15 cellular contexts compared by ENCODE assay signal in genomic region chr14:32985881-32986280, GRCh38. TPM values are rescaled to one million over a fixed set of nuclear protein-coding genes. Genes with fewer than 3 reads are reported as not detected.
A peak's percentile ranks its signal among the peaks of the same experiment; 100 is the strongest.
DNase-seq lines count a peak whose midpoint lies in the region; ATAC-seq, FAIRE-seq and TF ChIP-seq lines count a peak whose summit lies in the region.
"Had no signal": no experiment of that assay in that cellular context is flagged by ENCODE, and none has a peak within 500 bp of the region (broad histone marks: within the 10 kb centered on the region; RNA-seq: fewer than 3 reads in every experiment).

No MANE protein-coding gene starts in this region.

- H3K27me3 ChIP-seq in heart right ventricle, result no peaks in the 10 kb centered on the region

- DNase-seq in H54 (ENCODE audit: insufficient read length, low spot score) (no peak), amygdala (lab: John Stamatoyannopoulos, UW) (peak in 33 of 56 donors; percentile 1 to 52 (median 13)), heart right ventricle (peak in 1 of 2 donors; percentile 22), posterior cingulate gyrus (peak in 7 of 10 donors; percentile 17 to 88 (median 32)), D721Med (ENCODE audit: insufficient read length, low spot score) (no peak), HUDEP-2 (lab: John Stamatoyannopoulos, UW; ENCODE audit: unreplicated experiment in 76 of 76) (no peak)
- DNase-seq: activated B cell treated with CpG ODN at 0.5 μM for 24 hours, cerebellar nuclear complex, DMS 273 treated with DMSO at 0.1 percent for 48 hours, left colon, NCI-H345 had no signal

- 73 to 81% methylated on average over 7 of the region's 7 CpGs for whole genome bisulfite sequencing in heart right ventricle, 2 donors

- H3K9me3 ChIP-seq in heart right ventricle, result no peaks in the 10 kb centered on the region

- H3K27ac ChIP-seq in heart right ventricle, result peak overlapping the region in 6 of 10 donors; percentile 5 to 56 (median 30)

- ATAC-seq in heart right ventricle (peak in 6 of 8 donors; percentile 49 to 91 (median 71)), GM21529 (IDR thresholded peaks at IDR 0.05; ENCODE audit: unreplicated experiment) (no peak), GM18502 (IDR thresholded peaks at IDR 0.05; ENCODE audit: poor library complexity, unreplicated experiment) (no peak)
- ATAC-seq: activated naive CD4-positive, alpha-beta T cell treated with anti-CD3 and anti-CD28 coated beads, Interleukin-2, amount 50 U/mL, for 72 hours; left colon had no signal

- H3K4me1 ChIP-seq in heart right ventricle, result no peaks in the 10 kb centered on the region

- H3K4me3 ChIP-seq in heart right ventricle, result no peak overlapping the region
- H3K4me3 ChIP-seq: smooth muscle cell had no signal

- TF ChIP-seq POLR2A in H54 (IDR thresholded peaks at IDR 0.05; ENCODE audit: low read depth, low read length), result no peak

- intact Hi-C loops in heart right ventricle (cut with DNase I) (loop anchor here in 1 of 10 donors (5.0 to 10.0 kb wide), 2 partner anchors 49 to 281 kb away; partner anchors contain the start of gene NPAS3), posterior cingulate gyrus (cut with DNase I) (no loop called here)

- TF ChIP-seq CTCF in heart right ventricle (IDR thresholded peaks at IDR 0.05) (no peak), D721Med (IDR thresholded peaks at IDR 0.05; ENCODE audit: insufficient read depth, missing control alignments) (no peak)

- FAIRE-seq in H54 (lab: Jason Lieb, UNC), result peak; percentile 95
- no peak for FAIRE-seq in D721Med (lab: Jason Lieb, UNC)

- no peaks in the 10 kb centered on the region for H3K36me3 ChIP-seq in heart right ventricle

RNA-seq across cellular contexts. Expression of gene NPAS3, which starts 47.2 kb away (rescaled TPM):
- 1 to 10 TPM in 6 of 10 donors, under 1 TPM in 4; 0.55 to 2.8 (median 1.4) TPM for total RNA-seq in heart right ventricle
- under 1 TPM; 0.12 to 0.29 TPM for polyA plus RNA-seq in heart right ventricle
- total RNA-seq: activated B cell treated with CpG ODN at 0.5 μM for 24 hours; activated naive CD4-positive, alpha-beta T cell treated with anti-CD3 and anti-CD28 coated beads, Interleukin-2, amount 50 U/mL, for 72 hours had no signal

Comparison
In these comparisons a context has a peak if more than half of its experiments do, and no peak if none do; other contexts are left out.
1. DNase-seq: peak in amygdala (33 of 56) and posterior cingulate gyrus (7 of 10); none in H54 (single experiment), D721Med (single experiment) and HUDEP-2 (0 of 76).
2. ATAC-seq: peak in heart right ventricle (6 of 8); none in GM21529 (single experiment) and GM18502 (single experiment).